25 cellular contexts compared by ENCODE assay signal in the genomic region with DNA sequence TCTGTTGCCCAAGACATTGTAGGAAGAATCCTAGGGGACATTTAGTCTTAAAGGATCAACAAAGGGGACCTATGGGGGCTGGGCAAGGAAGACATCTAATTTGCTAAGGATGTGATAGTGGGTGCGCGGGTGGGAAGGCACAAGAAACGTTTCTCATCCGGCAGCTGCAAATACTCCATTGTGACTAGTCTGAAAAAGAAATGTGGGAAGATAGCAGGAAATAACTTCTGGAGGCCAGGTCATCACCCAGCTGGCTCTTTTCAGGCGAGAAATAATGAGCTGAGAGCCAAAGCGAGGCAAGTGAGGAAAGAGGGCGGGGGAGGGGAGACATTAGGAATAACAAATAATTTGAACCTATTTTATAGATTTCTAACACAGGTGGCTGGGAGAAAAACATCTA.
DNase-seq lines count a peak whose midpoint lies in the region; ATAC-seq and TF ChIP-seq lines count a peak whose summit lies in the region.
"Had no signal": no experiment of that assay in that cellular context is flagged by ENCODE, and none has a peak within 500 bp of the region (broad histone marks: within the 10 kb centered on the region; RNA-seq: fewer than 3 reads in every experiment).

No MANE protein-coding gene starts in this region.

- H3K27me3 Mint-ChIP-seq in stimulated activated naive CD8-positive, alpha-beta T cell treated with anti-CD3 and anti-CD28 coated beads, Interleukin-15, Interleukin-2, amounts not matched to agents 100 ng/mL and 50 ng/mL, for 24 hours: no peaks in the 10 kb centered on the region
- no peaks in the 10 kb centered on the region for H3K27me3 Mint-ChIP-seq in stimulated activated naive CD8-positive, alpha-beta T cell treated with anti-CD3 and anti-CD28 coated beads, Interleukin-15, amount 100 ng/mL, for 72 hours

- no peak for ATAC-seq in stimulated activated naive CD8-positive, alpha-beta T cell treated with anti-CD3 and anti-CD28 coated beads, Interleukin-15, amount 100 ng/mL, for 72 hours
- peak in 3 of 4 donors; percentile 23 to 47 (median 44) for ATAC-seq in right lobe of liver

- WGBS in right lobe of liver (ENCODE audit: insufficient coverage, low coverage, low lambda C conversion rate, missing lambda C conversion rate): 46% methylated on average over 7 of the region's 7 CpGs
- WGBS in spleen, 5 donors: 58 to 79% (median 69%) methylated on average over 7 of the region's 7 CpGs

- intact Hi-C loops in right lobe of liver (cut with DNase I) (no loop called here), spleen (cut with DNase I; ENCODE audit: low total_unique reads) (no loop called here)

- peak overlapping the region; percentile 92 for H3K27ac Mint-ChIP-seq in stimulated activated naive CD8-positive, alpha-beta T cell treated with anti-CD3 and anti-CD28 coated beads, Interleukin-15, Interleukin-2, amounts not matched to agents 100 ng/mL and 50 ng/mL, for 24 hours
- H3K27ac Mint-ChIP-seq in stimulated activated naive CD8-positive, alpha-beta T cell treated with anti-CD3 and anti-CD28 coated beads, Interleukin-15, amount 100 ng/mL, for 72 hours: no peak overlapping the region

- TF ChIP-seq CTCF in right lobe of liver (IDR thresholded peaks at IDR 0.05) (no peak), spleen (IDR thresholded peaks at IDR 0.05 in 8 of 11, conservative IDR thresholded peaks at IDR 0.05 in 3 of 11) (no peak)

- no peaks in the 10 kb centered on the region for H3K9me3 Mint-ChIP-seq in stimulated activated naive CD8-positive, alpha-beta T cell treated with anti-CD3 and anti-CD28 coated beads, Interleukin-15, Interleukin-2, amounts not matched to agents 100 ng/mL and 50 ng/mL, for 24 hours
- H3K9me3 Mint-ChIP-seq in stimulated activated naive CD8-positive, alpha-beta T cell treated with anti-CD3 and anti-CD28 coated beads, Interleukin-15, amount 100 ng/mL, for 72 hours: no peaks in the 10 kb centered on the region
- H3K9me3 Mint-ChIP-seq: T-helper 1 cell treated with Interleukin-12 subunit alpha and Interleukin-12 subunit beta and Interleukin-4 antibody, amounts not matched to agents 30 μg/mL and 1 μg/mL, for 36 hours had no signal

- no peak overlapping the region for H3K4me3 Mint-ChIP-seq in stimulated activated naive CD8-positive, alpha-beta T cell treated with anti-CD3 and anti-CD28 coated beads, Interleukin-15, Interleukin-2, amounts not matched to agents 100 ng/mL and 50 ng/mL, for 24 hours
- no peak overlapping the region for H3K4me3 Mint-ChIP-seq in stimulated activated naive CD8-positive, alpha-beta T cell treated with anti-CD3 and anti-CD28 coated beads, Interleukin-15, amount 100 ng/mL, for 72 hours
- H3K4me3 Mint-ChIP-seq: T-helper 1 cell treated with Interleukin-12 subunit alpha and Interleukin-12 subunit beta and Interleukin-4 antibody, amounts not matched to agents 30 μg/mL and 1 μg/mL, for 36 hours had no signal

- no peaks in the 10 kb centered on the region for H3K4me1 ChIP-seq in right lobe of liver
- peaks cover 0 to 11% (median 0%) of the 10 kb centered on the region in 6 donors for H3K4me1 ChIP-seq in spleen
- H3K4me1 ChIP-seq: prostate gland had no signal

- H3K9me3 ChIP-seq in right lobe of liver (no peaks in the 10 kb centered on the region), spleen (peaks cover 0 to 2% (median 0%) of the 10 kb centered on the region in 8 donors)
- H3K9me3 ChIP-seq: neutrophil, prostate gland, tibial artery had no signal

- TF ChIP-seq POLR2A in right lobe of liver (IDR thresholded peaks at IDR 0.05): no peak
- no peak for TF ChIP-seq POLR2A in spleen (IDR thresholded peaks at IDR 0.05)

- H3K27me3 ChIP-seq in right lobe of liver (no peaks in the 10 kb centered on the region), spleen (replicated peaks in 1 of 7) (no peaks in the 10 kb centered on the region)
- H3K27me3 ChIP-seq: dorsolateral prefrontal cortex, neutrophil had no signal

- H3K4me3 ChIP-seq in right lobe of liver: no peak overlapping the region
- H3K4me3 ChIP-seq in spleen: no peak overlapping the region
- H3K4me3 ChIP-seq: dorsolateral prefrontal cortex, lung, prostate gland, SK-N-MC, skin epidermis, tibial artery had no signal

- peaks cover 4% of the 10 kb centered on the region for H3K36me3 Mint-ChIP-seq in stimulated activated naive CD8-positive, alpha-beta T cell treated with anti-CD3 and anti-CD28 coated beads, Interleukin-15, Interleukin-2, amounts not matched to agents 100 ng/mL and 50 ng/mL, for 24 hours (ENCODE audit: low read depth)

- peaks cover 25% of the 10 kb centered on the region for H3K4me1 Mint-ChIP-seq in stimulated activated naive CD8-positive, alpha-beta T cell treated with anti-CD3 and anti-CD28 coated beads, Interleukin-15, Interleukin-2, amounts not matched to agents 100 ng/mL and 50 ng/mL, for 24 hours (ENCODE audit: low read depth)
- peaks cover 28% of the 10 kb centered on the region for H3K4me1 Mint-ChIP-seq in stimulated activated naive CD8-positive, alpha-beta T cell treated with anti-CD3 and anti-CD28 coated beads, Interleukin-15, amount 100 ng/mL, for 72 hours

- no peak for DNase-seq in stimulated activated naive CD8-positive, alpha-beta T cell treated with anti-CD3 and anti-CD28 coated beads, Interleukin-15, amount 100 ng/mL, for 72 hours
- DNase-seq in dermis microvascular lymphatic vessel endothelial cell (ENCODE audit: low read depth in 2 of 2) (peak; percentile 4 to 5), right lobe of liver (no peak), spleen (no peak), NCI-H2081 (lab: John Stamatoyannopoulos, UW) (no peak), NCI-H82 treated with DMSO at 0.1 percent for 48 hours (lab: John Stamatoyannopoulos, UW; ENCODE audit: unreplicated experiment) (no peak), NCI-H526 (lab: John Stamatoyannopoulos, UW) (no peak)
- DNase-seq: activated T-cell treated with anti-CD3 and anti-CD28 coated beads, Interleukin-2, amount 50 U/mL, for 1 hour; aorta; central memory CD4-positive, alpha-beta T cell; dorsolateral prefrontal cortex; Kasumi-1; MV-4-11; NCI-H1436 treated with DMSO at 0.1 percent for 48 hours; NCI-H446; NCI-H82; tibial artery had no signal

- H3K27ac ChIP-seq in right lobe of liver: no peak overlapping the region
- H3K27ac ChIP-seq in spleen: peak overlapping the region in 6 of 8 donors; percentile 7 to 65 (median 52)
- H3K27ac ChIP-seq: dorsolateral prefrontal cortex, neutrophil, prostate gland, RWPE1, SK-N-MC, skin epidermis, tibial artery had no signal

- H3K36me3 ChIP-seq in right lobe of liver: no peaks in the 10 kb centered on the region
- H3K36me3 ChIP-seq in spleen: no peaks in the 10 kb centered on the region
- H3K36me3 ChIP-seq: neutrophil, prostate gland, tibial artery had no signal

Comparison
In these comparisons a context has a peak if more than half of its experiments do, and no peak if none do; other contexts are left out.
1. DNase-seq: peak in dermis microvascular lymphatic vessel endothelial cell (2 of 2); none in stimulated activated naive CD8-positive, alpha-beta T cell treated with anti-CD3 and anti-CD28 coated beads, Interleukin-15, amount 100 ng/mL, for 72 hours (0 of 2), right lobe of liver (0 of 3), spleen (single experiment), NCI-H2081 (0 of 2), NCI-H82 treated with DMSO at 0.1 percent for 48 hours (single experiment) and NCI-H526 (0 of 2).
2. H3K27ac ChIP-seq: peak in spleen (6 of 8); none in right lobe of liver (0 of 3).